In the genomic region with DNA sequence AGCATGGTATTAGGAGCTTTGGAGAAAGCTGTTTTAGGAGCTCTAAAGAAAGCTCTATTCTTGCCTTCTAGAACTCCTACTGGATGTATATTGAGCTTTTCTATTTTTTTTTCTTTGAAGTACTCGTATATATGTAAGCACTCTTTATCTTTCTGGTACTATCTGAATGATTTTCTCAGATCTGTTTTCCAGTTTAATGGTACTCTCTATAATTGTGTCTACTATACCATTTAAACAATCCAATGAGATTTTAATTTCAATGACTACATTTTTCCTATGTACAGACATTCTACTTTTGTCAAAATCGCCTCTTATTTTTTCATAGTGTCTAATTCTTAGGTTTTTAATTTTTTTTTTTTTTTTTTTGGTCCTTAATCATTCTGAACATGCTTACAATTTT, we compare ENCODE assay signal across 1 cellular context.
TF ChIP-seq lines count a peak whose summit lies in the region.

No MANE protein-coding gene starts in this region.

TF ChIP-seq in SK-N-SH, 30 proteins besides CTCF, POLR2A, EP300 and RAD21 (continued from another document):
- TF ChIP-seq JUND (IDR thresholded peaks at IDR 0.05) (no peak), GATA2 (CRISPR knock-in tag; IDR thresholded peaks at IDR 0.05) (no peak), MEF2A (IDR thresholded peaks at IDR 0.05; ENCODE audit: borderline replicate concordance, low read depth) (no peak), TEAD4 (IDR thresholded peaks at IDR 0.05; ENCODE audit: borderline replicate concordance, insufficient read depth) (no peak), TAF1 (IDR thresholded peaks at IDR 0.05; ENCODE audit: borderline replicate concordance, low read depth, low read length) (no peak), RXRA (IDR thresholded peaks at IDR 0.05; ENCODE audit: borderline replicate concordance, low read depth) (no peak)
- TF ChIP-seq, protein P1, sequence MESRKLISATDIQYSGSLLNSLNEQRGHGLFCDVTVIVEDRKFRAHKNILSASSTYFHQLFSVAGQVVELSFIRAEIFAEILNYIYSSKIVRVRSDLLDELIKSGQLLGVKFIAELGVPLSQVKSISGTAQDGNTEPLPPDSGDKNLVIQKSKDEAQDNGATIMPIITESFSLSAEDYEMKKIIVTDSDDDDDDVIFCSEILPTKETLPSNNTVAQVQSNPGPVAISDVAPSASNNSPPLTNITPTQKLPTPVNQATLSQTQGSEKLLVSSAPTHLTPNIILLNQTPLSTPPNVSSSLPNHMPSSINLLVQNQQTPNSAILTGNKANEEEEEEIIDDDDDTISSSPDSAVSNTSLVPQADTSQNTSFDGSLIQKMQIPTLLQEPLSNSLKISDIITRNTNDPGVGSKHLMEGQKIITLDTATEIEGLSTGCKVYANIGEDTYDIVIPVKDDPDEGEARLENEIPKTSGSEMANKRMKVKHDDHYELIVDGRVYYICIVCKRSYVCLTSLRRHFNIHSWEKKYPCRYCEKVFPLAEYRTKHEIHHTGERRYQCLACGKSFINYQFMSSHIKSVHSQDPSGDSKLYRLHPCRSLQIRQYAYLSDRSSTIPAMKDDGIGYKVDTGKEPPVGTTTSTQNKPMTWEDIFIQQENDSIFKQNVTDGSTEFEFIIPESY (IDR thresholded peaks at IDR 0.05; ENCODE audit: borderline replicate concordance, low read depth), result no peak
